19 cellular contexts compared by ENCODE assay signal in genomic region chr18:67977067-67977616, GRCh38.
DNase-seq lines count a peak whose midpoint lies in the region; ATAC-seq, FAIRE-seq and TF ChIP-seq lines count a peak whose summit lies in the region.
"Had no signal": no experiment of that assay in that cellular context is flagged by ENCODE, and none has a peak within 500 bp of the region (broad histone marks: within the 10 kb centered on the region; RNA-seq: fewer than 3 reads in every experiment).

No MANE protein-coding gene starts in this region.

- H3K27ac Mint-ChIP-seq in H9, result no peak overlapping the region
- H3K27ac Mint-ChIP-seq: CD4-positive, CD25-positive, alpha-beta regulatory T cell; CD8-positive, alpha-beta memory T cell had no signal

- no peaks in the 10 kb centered on the region for H4K20me1 ChIP-seq in H9 (ENCODE audit: control insufficient read depth, insufficient read depth, insufficient read length)
- H4K20me1 ChIP-seq in H1 (replicated peaks in 1 of 2; ENCODE audit: control insufficient read depth in 1 of 2, insufficient read depth in 2 of 2, low read length in 2 of 2), result no peaks in the 10 kb centered on the region

- no CpG with 5 or more reads among the region's 7 CpGs for WGBS in H9 (ENCODE audit: extremely low coverage, insufficient read length, low lambda C conversion rate)
- WGBS in H1 (ENCODE audit: extremely low coverage in 1 of 2, insufficient coverage in 1 of 2, insufficient read length in 1 of 2, insufficient replicate concordance in 2 of 2, low coverage in 1 of 2, low lambda C conversion rate in 2 of 2, missing lambda C conversion rate in 1 of 2), 2 experiments, result 94% methylated on average over 7 of the region's 7 CpGs; no CpG with 5 or more reads in 1 of the 2 experiments
- 95% methylated on average over 7 of the region's 7 CpGs for WGBS in mesenchymal stem cell
- 77 to 93% (median 89%) methylated on average over 7 of the region's 7 CpGs for WGBS in spleen, 5 donors

- H3K4me2 ChIP-seq in H9 (ENCODE audit: insufficient read depth, insufficient read length, low read length) (no peak overlapping the region), H1 (ENCODE audit: insufficient read depth in 1 of 2, low read depth in 2 of 2, low read length in 2 of 2) (no peak overlapping the region), mesenchymal stem cell (ENCODE audit: low read length, poor library complexity, severe bottlenecking) (no peak overlapping the region)

- no peaks in the 10 kb centered on the region for H3K23me2 ChIP-seq in H9 (ENCODE audit: insufficient read length, low read depth, low read length, poor library complexity, severe bottlenecking)
- no peaks in the 10 kb centered on the region for H3K23me2 ChIP-seq in H1 (ENCODE audit: low read depth, low read length)

- H3K4me3 ChIP-seq in H1 (ENCODE audit: extremely low read depth in 1 of 4, insufficient read depth in 2 of 4, low read depth in 3 of 4, low read length in 4 of 4) (no peak overlapping the region), mesenchymal stem cell (ENCODE audit: insufficient read depth in 1 of 2, low read depth in 1 of 2, low read length in 2 of 2) (peak overlapping the region in 1 of 2 experiments; percentile 23), spleen (no peak overlapping the region)

- H3K36me3 ChIP-seq in H1 (ENCODE audit: control insufficient read depth in 2 of 4, insufficient read depth in 4 of 4, low read length in 3 of 4), result no peaks in the 10 kb centered on the region
- no peaks in the 10 kb centered on the region for H3K36me3 ChIP-seq in mesenchymal stem cell (ENCODE audit: control insufficient read depth in 1 of 2, insufficient read depth in 2 of 2, low read depth in 1 of 2, low read length in 2 of 2)
- no peaks in the 10 kb centered on the region for H3K36me3 ChIP-seq in spleen
- H3K36me3 ChIP-seq: BE2C had no signal

- CTCF ChIA-PET in H1 (lab: Charles Lee; ENCODE audit: partially characterized antibody), result interaction anchor here (0.8 kb wide), 1 partner anchor 8 kb away, joined by 3 read pairs; no protein-coding TSS in a partner anchor

- DNase-seq in H9 (no peak), H1 (ENCODE audit: low read depth in 1 of 2, low spot score in 2 of 2) (no peak), mesenchymal stem cell (no peak), spleen (peak; percentile 65)
- no peak for DNase-seq in activated CD4-positive, CD25-positive, alpha-beta regulatory T cell (lab: John Stamatoyannopoulos, UW)
- no peak for DNase-seq in central memory CD4-positive, alpha-beta T cell
- no peak for DNase-seq in stimulated activated CD4-positive, alpha-beta T cell treated with anti-CD3 and anti-CD28 coated beads, Interleukin-12 subunit alpha, Interleukin-12 subunit beta, amount 100 ng/mL, for 4 hours
- DNase-seq: ACHN; BE2C; CD4-positive, CD25-positive, alpha-beta regulatory T cell; CD8-positive, alpha-beta memory T cell; COR-L47; HCEC 1CT had no signal

- H3K56ac ChIP-seq in H9 (ENCODE audit: insufficient read length, low read depth, low read length) (no peak overlapping the region), H1 (replicated peaks; ENCODE audit: insufficient read length, low read depth, low read length) (no peak overlapping the region)

- H3K79me2 ChIP-seq in H9 (ENCODE audit: insufficient read depth, low read length) (no peaks in the 10 kb centered on the region), H1 (ENCODE audit: control insufficient read depth in 1 of 2, insufficient read depth in 2 of 2, low read length in 2 of 2) (no peaks in the 10 kb centered on the region)

- H3K14ac ChIP-seq in H9 (ENCODE audit: insufficient read depth, low read length) (no peak overlapping the region), H1 (ENCODE audit: insufficient read length) (no peak overlapping the region), mesenchymal stem cell (ENCODE audit: low read length in 2 of 2) (no peak overlapping the region)

- H3K23ac ChIP-seq in H9 (ENCODE audit: insufficient read length, low read depth, low read length) (no peak overlapping the region), H1 (ENCODE audit: insufficient read length) (no peak overlapping the region), mesenchymal stem cell (ENCODE audit: low read length in 2 of 2) (no peak overlapping the region)

- H4K8ac ChIP-seq in H9 (replicated peaks; ENCODE audit: insufficient read length, low read depth, low read length) (no peak overlapping the region), H1 (ENCODE audit: extremely low read depth, insufficient read depth, low read length) (peak overlapping the region; percentile 85; the same call in 1 of the 2 replicates), mesenchymal stem cell (ENCODE audit: low read length) (no peak overlapping the region)

- H2AK5ac ChIP-seq in H9 (ENCODE audit: insufficient read length, low read length) (no peak overlapping the region), H1 (ENCODE audit: low read depth, low read length) (no peak overlapping the region), mesenchymal stem cell (ENCODE audit: low read length, severe bottlenecking) (no peak overlapping the region)

- TF ChIP-seq POLR2A in H1 (IDR thresholded peaks at IDR 0.05; ENCODE audit: control extremely low read depth in 1 of 2, low read depth in 2 of 2, low read length in 2 of 2) (no peak), spleen (IDR thresholded peaks at IDR 0.05) (no peak)

- H4K5ac ChIP-seq in H9 (ENCODE audit: insufficient read length, low read depth, low read length) (no peak overlapping the region), H1 (ENCODE audit: insufficient read length, low read depth, low read length) (no peak overlapping the region)

- no peaks in the 10 kb centered on the region for H3K4me1 ChIP-seq in H9 (ENCODE audit: insufficient read depth, low read length)
- no peaks in the 10 kb centered on the region for H3K4me1 ChIP-seq in H1 (replicated peaks in 1 of 4; ENCODE audit: control insufficient read depth in 3 of 4, insufficient read depth in 4 of 4, low read length in 3 of 4)
- H3K4me1 ChIP-seq in mesenchymal stem cell (ENCODE audit: control insufficient read depth, insufficient read depth, low read depth, low read length), result no peaks in the 10 kb centered on the region
- no peaks in the 10 kb centered on the region for H3K4me1 ChIP-seq in spleen
- H3K4me1 ChIP-seq: BE2C had no signal

- TF ChIP-seq CTCF in H9 (conservative IDR thresholded peaks at IDR 0.05) (no peak), H1 (IDR thresholded peaks at IDR 0.05; ENCODE audit: control extremely low read depth in 1 of 3, insufficient read depth in 1 of 3, low read depth in 1 of 3, low read length in 3 of 3) (no peak), spleen (IDR thresholded peaks at IDR 0.05 in 8 of 11, conservative IDR thresholded peaks at IDR 0.05 in 3 of 11) (no peak)

- H3K27me3 Mint-ChIP-seq in H9 (ENCODE audit: low read depth), result no peaks in the 10 kb centered on the region
- H3K27me3 Mint-ChIP-seq: CD4-positive, CD25-positive, alpha-beta regulatory T cell; CD8-positive, alpha-beta memory T cell had no signal

- no peak for TF ChIP-seq EP300 in H1 (IDR thresholded peaks at IDR 0.05; ENCODE audit: borderline replicate concordance in 1 of 2, low read depth in 2 of 2, low read length in 2 of 2)

- no peaks in the 10 kb centered on the region for H3K27me3 ChIP-seq in H9 (ENCODE audit: insufficient read depth, low read length)
- no peaks in the 10 kb centered on the region; a peak in 1 of 7 replicates for H3K27me3 ChIP-seq in H1 (replicated peaks in 1 of 4; ENCODE audit: control insufficient read depth in 3 of 4, extremely low read depth in 1 of 4, insufficient read depth in 3 of 4, low read length in 3 of 4)
- no peaks in the 10 kb centered on the region for H3K27me3 ChIP-seq in mesenchymal stem cell (ENCODE audit: control insufficient read depth in 1 of 2, insufficient read depth in 1 of 2, low read length in 2 of 2)
- H3K27me3 ChIP-seq in spleen (replicated peaks in 1 of 7), result no peaks in the 10 kb centered on the region
- H3K27me3 ChIP-seq: BE2C had no signal

- ATAC-seq in HG02588 (IDR thresholded peaks at IDR 0.05; ENCODE audit: unreplicated experiment), result no peak
- ATAC-seq: HepG2 had no signal

- POLR2A ChIA-PET in H1 (lab: Charles Lee; ENCODE audit: partially characterized antibody), result no interaction called here

- H2BK20ac ChIP-seq in H9 (ENCODE audit: low read depth, low read length, poor library complexity, severe bottlenecking), result no peak overlapping the region
- H2BK20ac ChIP-seq in H1 (ENCODE audit: low read length), result no peak overlapping the region

- H2AFZ ChIP-seq in H9 (ENCODE audit: low read length) (no peak overlapping the region), H1 (ENCODE audit: low read length) (peak overlapping the region; percentile 14; the same call in 1 of the 2 replicates), mesenchymal stem cell (ENCODE audit: low read depth, low read length) (peak overlapping the region; percentile 10)

- H3K27ac ChIP-seq in H9 (ENCODE audit: insufficient read length, low read depth, low read length) (no peak overlapping the region), H1 (ENCODE audit: low read depth, low read length) (no peak overlapping the region; the same call in 1 of the 2 replicates), mesenchymal stem cell (ENCODE audit: low read length, poor library complexity, severe bottlenecking) (no peak overlapping the region), spleen (no peak overlapping the region)

- no peaks in the 10 kb centered on the region; a peak in 1 of 5 replicates for H3K9me3 Mint-ChIP-seq in H9

- H3K36me3 Mint-ChIP-seq in H9 (ENCODE audit: insufficient read depth in 1 of 3, low read depth in 3 of 3), result no peaks in the 10 kb centered on the region
- H3K36me3 Mint-ChIP-seq: CD4-positive, CD25-positive, alpha-beta regulatory T cell; CD8-positive, alpha-beta memory T cell had no signal

- H3K4me3 Mint-ChIP-seq in H9, result no peak overlapping the region
- H3K4me3 Mint-ChIP-seq: CD4-positive, CD25-positive, alpha-beta regulatory T cell; CD8-positive, alpha-beta memory T cell had no signal

- H3K79me1 ChIP-seq in H9 (ENCODE audit: insufficient read depth, low read depth, low read length, poor library complexity, severe bottlenecking) (no peaks in the 10 kb centered on the region), H1 (ENCODE audit: low read depth, low read length) (no peaks in the 10 kb centered on the region), mesenchymal stem cell (replicated peaks; ENCODE audit: low read length, poor library complexity, severe bottlenecking) (no peaks in the 10 kb centered on the region)

- no peak for TF ChIP-seq RAD21 in H1 (IDR thresholded peaks at IDR 0.05 in 1 of 2, conservative IDR thresholded peaks at IDR 0.05 in 1 of 2; ENCODE audit: low read depth in 2 of 2, low read length in 2 of 2)

- H3K9me3 ChIP-seq in H9 (ENCODE audit: control insufficient read depth, low read depth, low read length) (no peaks in the 10 kb centered on the region), H1 (ENCODE audit: insufficient read depth in 2 of 2, low read depth in 1 of 2, low read length in 1 of 2) (no peaks in the 10 kb centered on the region), mesenchymal stem cell (ENCODE audit: control insufficient read depth, low read length) (no peaks in the 10 kb centered on the region), spleen (no peaks in the 10 kb centered on the region)
- H3K9me3 ChIP-seq: BE2C had no signal

- no peak overlapping the region for H2BK120ac ChIP-seq in H9 (ENCODE audit: low read depth, low read length, poor library complexity, severe bottlenecking)
- no peak overlapping the region for H2BK120ac ChIP-seq in H1 (replicated peaks; ENCODE audit: low read depth, low read length)
- H2BK120ac ChIP-seq in mesenchymal stem cell (ENCODE audit: low read depth, low read length), result no peak overlapping the region

- H3K4me1 Mint-ChIP-seq in H9, result no peaks in the 10 kb centered on the region
- H3K4me1 Mint-ChIP-seq: CD4-positive, CD25-positive, alpha-beta regulatory T cell; CD8-positive, alpha-beta memory T cell had no signal

- no peak overlapping the region for H3T11ph ChIP-seq in H9 (ENCODE audit: low read length)

- H4K91ac ChIP-seq in H9 (ENCODE audit: insufficient read length, low read depth, low read length), result peak overlapping the region; percentile 19
- H4K91ac ChIP-seq in H1 (replicated peaks; ENCODE audit: insufficient read length, low read length), result no peak overlapping the region
- no peak overlapping the region for H4K91ac ChIP-seq in mesenchymal stem cell (ENCODE audit: low read length)

- FAIRE-seq in H1 (lab: Jason Lieb, UNC), result no peak
- FAIRE-seq: A204.1, G401.6, GM12891, GM19239, HepG2 had no signal

- H3K4ac ChIP-seq in H9 (ENCODE audit: low read depth, low read length) (no peak overlapping the region), H1 (replicated peaks; ENCODE audit: insufficient read length, low read depth, low read length) (no peak overlapping the region), mesenchymal stem cell (ENCODE audit: low read depth in 1 of 2, low read length in 2 of 2) (no peak overlapping the region)

- intact Hi-C loops in spleen (cut with DNase I; ENCODE audit: low total_unique reads), result no loop called here

- H3K18ac ChIP-seq in H9 (ENCODE audit: insufficient read length, low read depth, low read length) (no peak overlapping the region), H1 (ENCODE audit: extremely low read depth, low read length) (no peak overlapping the region), mesenchymal stem cell (ENCODE audit: low read depth in 1 of 2, low read length in 2 of 2) (no peak overlapping the region)

- H2BK5ac ChIP-seq in H9 (ENCODE audit: insufficient read length, low read length) (no peak overlapping the region), H1 (ENCODE audit: low read depth, low read length) (no peak overlapping the region), mesenchymal stem cell (ENCODE audit: low read depth, low read length, poor library complexity, severe bottlenecking) (no peak overlapping the region)

- H2BK15ac ChIP-seq in H9 (ENCODE audit: low read depth, low read length), result no peak overlapping the region
- H2BK15ac ChIP-seq in H1 (ENCODE audit: low read length), result no peak overlapping the region
- H2BK15ac ChIP-seq in mesenchymal stem cell (ENCODE audit: low read depth, poor library complexity, severe bottlenecking), result no peak overlapping the region

- H2BK12ac ChIP-seq in H9 (ENCODE audit: insufficient read length, low read depth, low read length) (no peak overlapping the region), H1 (ENCODE audit: low read depth, low read length) (no peak overlapping the region), mesenchymal stem cell (ENCODE audit: low read length in 2 of 2) (no peak overlapping the region)

- H3K9ac ChIP-seq in H9 (ENCODE audit: extremely low read depth, insufficient read length, low read length), result no peak overlapping the region
- no peak overlapping the region for H3K9ac ChIP-seq in H1 (replicated peaks in 1 of 4; ENCODE audit: extremely low read depth in 1 of 4, low read depth in 3 of 4, low read length in 3 of 4)
- H3K9ac ChIP-seq in mesenchymal stem cell (ENCODE audit: low read length), result no peak overlapping the region
